Comparison of ENCODE assay signal across 17 cellular contexts in the genomic region with DNA sequence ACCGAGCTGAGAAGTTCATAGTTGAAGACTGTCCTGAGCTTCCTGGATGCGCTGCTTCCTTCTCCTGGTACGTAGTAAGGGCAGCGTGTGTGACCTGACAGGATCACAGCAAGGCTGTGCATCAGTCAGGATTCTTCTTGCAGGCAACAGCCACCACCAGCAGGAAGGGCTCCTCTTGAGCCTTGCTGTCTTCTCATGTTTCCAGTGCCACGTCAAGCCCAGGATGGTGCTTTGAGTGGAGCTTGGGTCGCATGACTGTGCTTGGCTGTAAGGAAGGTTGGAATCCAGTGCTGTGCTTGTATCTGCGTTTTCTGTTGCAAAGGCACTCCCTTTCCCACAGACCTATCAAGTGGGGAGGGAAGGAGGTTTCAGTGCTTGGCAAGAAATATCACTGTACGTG.
"Had no signal": no experiment of that assay in that cellular context is flagged by ENCODE, and none has a peak within 500 bp of the region (broad histone marks: within the 10 kb centered on the region; RNA-seq: fewer than 3 reads in every experiment).

No MANE protein-coding gene starts in this region.

- FAIRE-seq: colon, endothelial cell of umbilical vein, kidney had no signal

- DNase-seq: endodermal cell; erythroblast; foreskin keratinocyte; kidney; left colon; mammary epithelial cell; naive thymus-derived CD4-positive, alpha-beta T cell; nephron progenitor cell; retina; spleen; stimulated activated CD4-positive, alpha-beta T cell treated with anti-CD3 and anti-CD28 coated beads, Interleukin-15, amount 100 ng/mL, for 24 hours; stimulated activated CD4-positive, alpha-beta T cell treated with anti-CD3 and anti-CD28 coated beads, Interleukin-1b, Interleukin-23, amount 100 ng/mL, for 48 hours; stimulated activated CD4-positive, alpha-beta T cell treated with anti-CD3 and anti-CD28 coated beads, Interleukin-4, amount 100 ng/mL, for 24 hours; tibial artery; upper lobe of right lung had no signal
